1 cellular context compared by ENCODE assay signal in the genomic region with DNA sequence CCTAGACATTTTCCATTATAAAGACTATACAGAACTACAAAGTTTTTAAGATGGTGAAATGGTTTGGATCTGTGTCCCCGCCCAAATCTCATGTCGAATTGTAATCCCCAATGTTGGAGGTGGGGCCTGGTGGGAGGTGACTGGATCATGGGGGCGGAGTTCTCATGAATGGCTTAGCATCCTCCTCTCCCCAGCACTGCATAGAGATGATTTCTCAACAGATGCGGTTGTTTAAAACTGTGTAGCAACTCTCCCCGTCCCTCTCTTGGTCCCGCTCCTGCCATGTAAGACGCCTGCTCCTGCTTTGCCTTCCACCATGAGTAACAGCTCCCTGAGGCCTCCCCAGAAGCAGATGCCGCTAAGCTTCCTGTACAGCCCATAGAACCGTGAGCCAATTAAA.
TF ChIP-seq lines count a peak whose summit lies in the region.

No MANE protein-coding gene starts in this region.

TF ChIP-seq in HCT116, 20 proteins besides CTCF, POLR2A, EP300 and RAD21 (continued from another document):
- TF ChIP-seq ZNF274 (IDR thresholded peaks at IDR 0.05; ENCODE audit: low read depth, low read length): no peak
- TF ChIP-seq CEBPB (IDR thresholded peaks at IDR 0.05; ENCODE audit: low read depth): no peak
- no peak for TF ChIP-seq EZH2phosphoT487 (IDR thresholded peaks at IDR 0.05; ENCODE audit: borderline replicate concordance)
- no peak for TF ChIP-seq ELF1 (IDR thresholded peaks at IDR 0.05; ENCODE audit: borderline replicate concordance, low read depth)
- no peak for TF ChIP-seq SRF (IDR thresholded peaks at IDR 0.05; ENCODE audit: low read depth)
- TF ChIP-seq EGR1 (IDR thresholded peaks at IDR 0.05; ENCODE audit: low read depth): no peak
- TF ChIP-seq ZFX (IDR thresholded peaks at IDR 0.05): no peak
- TF ChIP-seq SP1 (IDR thresholded peaks at IDR 0.05; ENCODE audit: low read depth): no peak
- TF ChIP-seq TCF7L2 (IDR thresholded peaks at IDR 0.05; ENCODE audit: borderline replicate concordance, extremely low read depth, insufficient read depth, insufficient read length): no peak
- TF ChIP-seq YY1 (IDR thresholded peaks at IDR 0.05; ENCODE audit: extremely low read depth, insufficient replicate concordance, low read depth, low read length): no peak
TF ChIP-seq in HCT116: peak in this region for 0.
